ENCODE assay signal across 36 cellular contexts in genomic region chr14:105806568-105806967, GRCh38.
"Had no signal": no experiment of that assay in that cellular context is flagged by ENCODE, and none has a peak within 500 bp of the region (broad histone marks: within the 10 kb centered on the region; RNA-seq: fewer than 3 reads in every experiment).

No MANE protein-coding gene starts in this region.

- H3K4me3 ChIP-seq: adrenal gland, body of pancreas, cardiac muscle cell, colonic mucosa had no signal

- H3K27ac ChIP-seq: adrenal gland, body of pancreas, cardiac muscle cell, colonic mucosa, VCaP had no signal

- H3K36me3 ChIP-seq: adrenal gland, cardiac muscle cell, colonic mucosa had no signal

- H3K27ac Mint-ChIP-seq: activated B cell treated with CpG ODN at 0.5 μM for 24 hours; activated CD4-positive, alpha-beta memory T cell treated with anti-CD3 and anti-CD28 coated beads for 36 hours; activated CD4-positive, alpha-beta T cell treated with anti-CD3 and anti-CD28 coated beads, Interleukin-2, amount 10 ng/mL, durations not matched to agents 7 days and 5 days; activated CD8-positive, alpha-beta T cell treated with anti-CD3 and anti-CD28 coated beads for 36 hours; activated naive CD4-positive, alpha-beta T cell treated with anti-CD3 and anti-CD28 coated beads for 36 hours; activated naive CD4-positive, alpha-beta T cell treated with anti-CD3 and anti-CD28 coated beads, Interleukin-2, amount 50 U/mL, for 72 hours; activated naive CD8-positive, alpha-beta T cell treated with anti-CD3 and anti-CD28 coated beads for 36 hours; activated T-cell treated with anti-CD3 and anti-CD28 coated beads, Interleukin-2, amount 50 U/mL, for 72 hours; activated T-helper 1 cell treated with anti-CD3 and anti-CD28 coated beads, Interleukin-12 subunit alpha, Interleukin-12 subunit beta, Interleukin-2, Interleukin-4 antibody, amounts not matched to agents 30 ng/mL and 10 ng/mL and 1 ng/mL, durations not matched to agents 14 hours and 24 hours and 36 hours; activated T-helper 17 cell treated with anti-CD3 and anti-CD28 coated beads, Interleukin-2, amount 50 U/mL, for 72 hours; T-helper 2 cell treated with Interferon-gamma antibody and Interleukin-4, amounts not matched to agents 5 μg/mL and 100 μg/mL, for 36 hours had no signal

- DNase-seq: activated B cell treated with CpG ODN at 0.5 μM for 24 hours; activated CD4-positive, alpha-beta memory T cell treated with anti-CD3 and anti-CD28 coated beads for 36 hours; activated CD4-positive, alpha-beta T cell treated with anti-CD3 and anti-CD28 coated beads for 4 hours; activated CD4-positive, alpha-beta T cell treated with anti-CD3 and anti-CD28 coated beads, Interleukin-2, amount 10 ng/mL, durations not matched to agents 7 days and 5 days; activated CD4-positive, CD25-positive, alpha-beta regulatory T cell treated with anti-CD3 and anti-CD28 coated beads, Interleukin-2, amount 50 U/mL, for 72 hours; activated CD8-positive, alpha-beta memory T cell treated with anti-CD3 and anti-CD28 coated beads, Interleukin-2, amount 50 U/mL, for 4 hours; activated CD8-positive, alpha-beta T cell treated with anti-CD3 and anti-CD28 coated beads for 36 hours; activated effector memory CD4-positive, alpha-beta T cell treated with anti-CD3 and anti-CD28 coated beads, Interleukin-2, amount 50 U/mL, for 16 hours; activated gamma-delta T cell treated with Interleukin-2 at 50 U/mL for 16 hours; activated naive CD4-positive, alpha-beta T cell; activated naive CD4-positive, alpha-beta T cell treated with anti-CD3 and anti-CD28 coated beads for 36 hours; activated naive CD4-positive, alpha-beta T cell treated with anti-CD3 and anti-CD28 coated beads, Interleukin-2, amount 50 U/mL, for 16 hours; activated naive CD8-positive, alpha-beta T cell treated with anti-CD3 and anti-CD28 coated beads for 36 hours; activated T-cell treated with anti-CD3 and anti-CD28 coated beads for 4 hours; activated T-cell treated with anti-CD3 and anti-CD28 coated beads, Interleukin-2, amount 50 U/mL, for 1 hour; activated T-cell treated with anti-CD3 and anti-CD28 coated beads, Interleukin-2, amount 50 U/mL, for 4 hours; activated T-cell treated with anti-CD3 and anti-CD28 coated beads, Interleukin-2, amount 50 U/mL, for 72 hours; adrenal gland; amniotic stem cell; aorta; body of pancreas; caudate nucleus; cerebellar nuclear complex; colonic mucosa; T-helper 2 cell; T-helper 9 cell had no signal

- FAIRE-seq: astrocyte, bronchial epithelial cell, TTC549 had no signal

- H3K27me3 Mint-ChIP-seq: activated B cell treated with CpG ODN at 0.5 μM for 24 hours; activated CD8-positive, alpha-beta T cell treated with anti-CD3 and anti-CD28 coated beads for 36 hours had no signal

- H3K36me3 Mint-ChIP-seq: activated CD4-positive, alpha-beta memory T cell treated with anti-CD3 and anti-CD28 coated beads for 36 hours; activated naive CD8-positive, alpha-beta T cell treated with anti-CD3 and anti-CD28 coated beads for 36 hours had no signal

- ATAC-seq: activated CD8-positive, alpha-beta T cell treated with anti-CD3 and anti-CD28 coated beads for 36 hours; activated naive CD4-positive, alpha-beta T cell treated with anti-CD3 and anti-CD28 coated beads, Interleukin-2, amount 50 U/mL, for 72 hours; activated T-cell treated with anti-CD3 and anti-CD28 coated beads, Interleukin-2, amount 50 U/mL, for 4 hours; activated T-cell treated with anti-CD3 and anti-CD28 coated beads, Interleukin-2, amount 50 U/mL, for 72 hours; activated T-helper 17 cell treated with anti-CD3 and anti-CD28 coated beads, Interleukin-2, amount 50 U/mL, for 72 hours; body of pancreas had no signal

- H3K4me1 Mint-ChIP-seq: activated B cell treated with CpG ODN at 0.5 μM for 24 hours; activated CD4-positive, alpha-beta T cell treated with anti-CD3 and anti-CD28 coated beads, Interleukin-2, amount 10 ng/mL, durations not matched to agents 7 days and 5 days; activated naive CD8-positive, alpha-beta T cell treated with anti-CD3 and anti-CD28 coated beads for 36 hours; activated T-helper 17 cell treated with anti-CD3 and anti-CD28 coated beads, Interleukin-2, amount 50 U/mL, for 72 hours; central memory CD8-positive, alpha-beta T cell had no signal

- H3K4me3 Mint-ChIP-seq: activated B cell treated with CpG ODN at 0.5 μM for 24 hours; activated CD4-positive, alpha-beta memory T cell treated with anti-CD3 and anti-CD28 coated beads for 36 hours; activated CD4-positive, alpha-beta T cell treated with anti-CD3 and anti-CD28 coated beads, Interleukin-2, amount 10 ng/mL, durations not matched to agents 7 days and 5 days; activated CD8-positive, alpha-beta T cell treated with anti-CD3 and anti-CD28 coated beads for 36 hours; activated naive CD4-positive, alpha-beta T cell treated with anti-CD3 and anti-CD28 coated beads for 36 hours; activated naive CD8-positive, alpha-beta T cell treated with anti-CD3 and anti-CD28 coated beads for 36 hours; activated T-cell treated with anti-CD3 and anti-CD28 coated beads, Interleukin-2, amount 50 U/mL, for 4 hours; activated T-cell treated with anti-CD3 and anti-CD28 coated beads, Interleukin-2, amount 50 U/mL, for 72 hours; activated T-helper 1 cell treated with anti-CD3 and anti-CD28 coated beads, Interleukin-12 subunit alpha, Interleukin-12 subunit beta, Interleukin-2, Interleukin-4 antibody, amounts not matched to agents 30 ng/mL and 10 ng/mL and 1 ng/mL, durations not matched to agents 14 hours and 24 hours and 36 hours; activated T-helper 17 cell treated with anti-CD3 and anti-CD28 coated beads, Interleukin-2, amount 50 U/mL, for 72 hours; central memory CD8-positive, alpha-beta T cell; T-helper 2 cell treated with Interferon-gamma antibody and Interleukin-4, amounts not matched to agents 5 μg/mL and 100 μg/mL, for 36 hours had no signal

- H3K4me1 ChIP-seq: adrenal gland, body of pancreas, colonic mucosa had no signal

- H3K9me3 Mint-ChIP-seq: activated T-helper 1 cell treated with anti-CD3 and anti-CD28 coated beads, Interleukin-12 subunit alpha, Interleukin-12 subunit beta, Interleukin-2, Interleukin-4 antibody, amounts not matched to agents 30 ng/mL and 10 ng/mL and 1 ng/mL, durations not matched to agents 14 hours and 24 hours and 36 hours had no signal

- H3K9me3 ChIP-seq: colonic mucosa had no signal

- H3K27me3 ChIP-seq: adrenal gland, body of pancreas, cardiac muscle cell, colonic mucosa had no signal
